Comparison of ENCODE assay signal across 1 cellular context in genomic region chr17:72386619-72387237, GRCh38.
TF ChIP-seq lines count a peak whose summit lies in the region.

No MANE protein-coding gene starts in this region.

TF ChIP-seq in HEK293, 187 proteins besides CTCF, POLR2A, EP300 and RAD21 (continued from another document):
- TF ChIP-seq ZNF776 (tag by site-specific recombination; IDR thresholded peaks at IDR 0.05; ENCODE audit: borderline replicate concordance) (no peak), ZNF830 (tag by site-specific recombination; IDR thresholded peaks at IDR 0.05; ENCODE audit: low read depth) (no peak), ZNF501 (tag by site-specific recombination; IDR thresholded peaks at IDR 0.05) (no peak), ZNF76 (tag by site-specific recombination; IDR thresholded peaks at IDR 0.05; ENCODE audit: borderline replicate concordance, low read depth) (no peak), KLF1 (tag by site-specific recombination; IDR thresholded peaks at IDR 0.05) (peak; percentile 78), ZBTB8A (tag by site-specific recombination; IDR thresholded peaks at IDR 0.05) (0 out of 2 replicates have a peak, but pooled peaks have one; percentile 23), ZNF423 (tag by site-specific recombination; IDR thresholded peaks at IDR 0.05) (peak; percentile 72), IKZF3 (tag by site-specific recombination; IDR thresholded peaks at IDR 0.05) (peak; percentile 29; the same call in 1 of the 2 replicates), ZNF18 (tag by site-specific recombination; IDR thresholded peaks at IDR 0.05) (0 out of 2 replicates have a peak, but pooled peaks have one; percentile 11)
- TF ChIP-seq, protein P1, sequence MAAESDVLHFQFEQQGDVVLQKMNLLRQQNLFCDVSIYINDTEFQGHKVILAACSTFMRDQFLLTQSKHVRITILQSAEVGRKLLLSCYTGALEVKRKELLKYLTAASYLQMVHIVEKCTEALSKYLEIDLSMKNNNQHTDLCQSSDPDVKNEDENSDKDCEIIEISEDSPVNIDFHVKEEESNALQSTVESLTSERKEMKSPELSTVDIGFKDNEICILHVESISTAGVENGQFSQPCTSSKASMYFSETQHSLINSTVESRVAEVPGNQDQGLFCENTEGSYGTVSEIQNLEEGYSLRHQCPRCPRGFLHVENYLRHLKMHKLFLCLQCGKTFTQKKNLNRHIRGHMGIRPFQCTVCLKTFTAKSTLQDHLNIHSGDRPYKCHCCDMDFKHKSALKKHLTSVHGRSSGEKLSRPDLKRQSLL (tag by site-specific recombination; IDR thresholded peaks at IDR 0.05), result peak; percentile 72; the same call in 1 of the 2 replicates
- TF ChIP-seq, protein P2, sequence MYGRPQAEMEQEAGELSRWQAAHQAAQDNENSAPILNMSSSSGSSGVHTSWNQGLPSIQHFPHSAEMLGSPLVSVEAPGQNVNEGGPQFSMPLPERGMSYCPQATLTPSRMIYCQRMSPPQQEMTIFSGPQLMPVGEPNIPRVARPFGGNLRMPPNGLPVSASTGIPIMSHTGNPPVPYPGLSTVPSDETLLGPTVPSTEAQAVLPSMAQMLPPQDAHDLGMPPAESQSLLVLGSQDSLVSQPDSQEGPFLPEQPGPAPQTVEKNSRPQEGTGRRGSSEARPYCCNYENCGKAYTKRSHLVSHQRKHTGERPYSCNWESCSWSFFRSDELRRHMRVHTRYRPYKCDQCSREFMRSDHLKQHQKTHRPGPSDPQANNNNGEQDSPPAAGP (tag by site-specific recombination; IDR thresholded peaks at IDR 0.05), result peak; percentile 84
